In the genomic region with DNA sequence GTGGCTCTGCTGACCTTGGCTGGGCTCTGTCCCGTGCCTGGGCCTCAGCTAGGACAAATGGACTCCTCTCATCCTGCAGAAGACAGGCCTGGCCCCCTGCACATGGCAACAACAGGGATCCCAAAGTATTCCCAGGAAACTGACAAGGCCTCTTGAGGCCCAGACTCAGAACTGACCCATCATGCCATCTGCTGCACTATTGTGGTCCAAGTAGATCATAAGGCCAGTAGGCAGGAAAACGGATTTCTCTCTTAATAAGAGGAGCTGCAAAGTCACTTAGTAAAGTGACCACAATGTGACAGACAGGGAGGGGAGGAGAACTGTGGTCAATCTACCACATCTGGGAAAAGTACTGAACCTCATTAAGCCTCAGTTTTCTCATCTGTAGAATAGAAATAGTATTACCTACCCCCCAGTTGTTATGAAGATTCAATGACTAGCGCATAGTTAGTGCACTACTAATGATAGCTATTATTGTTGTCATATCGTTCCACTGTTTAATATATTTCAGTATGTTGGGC, we compare ENCODE assay signal across 24 cellular contexts.
DNase-seq lines count a peak whose midpoint lies in the region; ATAC-seq and TF ChIP-seq lines count a peak whose summit lies in the region.
"Had no signal": no experiment of that assay in that cellular context is flagged by ENCODE, and none has a peak within 500 bp of the region (broad histone marks: within the 10 kb centered on the region; RNA-seq: fewer than 3 reads in every experiment).

No MANE protein-coding gene starts in this region.

- no peak for ATAC-seq in activated T-cell treated with anti-CD3 and anti-CD28 coated beads, Interleukin-2, amount 50 U/mL, for 4 hours
- ATAC-seq in WTC11 (no peak), thoracic aorta (ENCODE audit: insufficient number of reproducible peaks, low FRiP score, low read depth) (no peak), HG02938 (IDR thresholded peaks at IDR 0.05; ENCODE audit: unreplicated experiment) (no peak)
- ATAC-seq: activated naive CD4-positive, alpha-beta T cell treated with anti-CD3 and anti-CD28 coated beads, Interleukin-2, amount 50 U/mL, for 72 hours had no signal

- no peaks in the 10 kb centered on the region for H3K9me3 ChIP-seq in thoracic aorta
- H3K9me3 ChIP-seq: prostate gland, SJSA1 had no signal

- POLR2A ChIA-PET in WTC11 (lab: Charles Lee): interaction anchor here (0.8 kb wide), 1 partner anchor 47 kb away, joined by 3 read pairs; no protein-coding TSS in a partner anchor

- no peak for TF ChIP-seq CTCF in WTC11 (IDR thresholded peaks at IDR 0.05)
- no peak for TF ChIP-seq CTCF in endothelial cell (IDR thresholded peaks at IDR 0.05; ENCODE audit: unreplicated experiment)
- no peak for TF ChIP-seq CTCF in thoracic aorta (IDR thresholded peaks at IDR 0.05)

- peaks cover 73% of the 10 kb centered on the region for H3K4me1 Mint-ChIP-seq in activated T-cell treated with anti-CD3 and anti-CD28 coated beads, Interleukin-2, amount 50 U/mL, for 24 hours (ENCODE audit: low read depth)
- H3K4me1 Mint-ChIP-seq in activated T-cell treated with anti-CD3 and anti-CD28 coated beads, Interleukin-2, amount 50 U/mL, for 4 hours (ENCODE audit: low read depth): peaks cover 32% of the 10 kb centered on the region
- H3K4me1 Mint-ChIP-seq in WTC11: peaks cover 16% of the 10 kb centered on the region
- H3K4me1 Mint-ChIP-seq in endothelial cell (ENCODE audit: unreplicated experiment): peaks cover 2% of the 10 kb centered on the region
- H3K4me1 Mint-ChIP-seq in immature natural killer cell: no peaks in the 10 kb centered on the region

- H3K36me3 Mint-ChIP-seq in activated T-cell treated with anti-CD3 and anti-CD28 coated beads, Interleukin-2, amount 50 U/mL, for 24 hours (ENCODE audit: low read depth): no peaks in the 10 kb centered on the region
- H3K36me3 Mint-ChIP-seq in activated T-cell treated with anti-CD3 and anti-CD28 coated beads, Interleukin-2, amount 50 U/mL, for 4 hours (ENCODE audit: insufficient read depth): no peaks in the 10 kb centered on the region
- H3K36me3 Mint-ChIP-seq in WTC11 (no peaks in the 10 kb centered on the region), endothelial cell (ENCODE audit: low read depth, unreplicated experiment) (no peaks in the 10 kb centered on the region), immature natural killer cell (no peaks in the 10 kb centered on the region)
- H3K36me3 Mint-ChIP-seq: activated naive CD4-positive, alpha-beta T cell treated with anti-CD3 and anti-CD28 coated beads, Interleukin-2, amount 50 U/mL, for 72 hours had no signal

- H3K27me3 ChIP-seq in thoracic aorta (replicated peaks; ENCODE audit: insufficient read depth): no peaks in the 10 kb centered on the region
- H3K27me3 ChIP-seq: neural progenitor cell, SJSA1 had no signal

- no peaks in the 10 kb centered on the region for H3K9me3 Mint-ChIP-seq in activated T-cell treated with anti-CD3 and anti-CD28 coated beads, Interleukin-2, amount 50 U/mL, for 24 hours
- H3K9me3 Mint-ChIP-seq in activated T-cell treated with anti-CD3 and anti-CD28 coated beads, Interleukin-2, amount 50 U/mL, for 4 hours: no peaks in the 10 kb centered on the region
- no peaks in the 10 kb centered on the region for H3K9me3 Mint-ChIP-seq in WTC11
- no peaks in the 10 kb centered on the region for H3K9me3 Mint-ChIP-seq in endothelial cell (ENCODE audit: unreplicated experiment)
- H3K9me3 Mint-ChIP-seq in immature natural killer cell: no peaks in the 10 kb centered on the region
- H3K9me3 Mint-ChIP-seq: activated naive CD4-positive, alpha-beta T cell treated with anti-CD3 and anti-CD28 coated beads, Interleukin-2, amount 50 U/mL, for 72 hours; neural progenitor cell had no signal

- no peak overlapping the region for H3K4me3 Mint-ChIP-seq in activated T-cell treated with anti-CD3 and anti-CD28 coated beads, Interleukin-2, amount 50 U/mL, for 24 hours
- H3K4me3 Mint-ChIP-seq in activated T-cell treated with anti-CD3 and anti-CD28 coated beads, Interleukin-2, amount 50 U/mL, for 4 hours: no peak overlapping the region
- H3K4me3 Mint-ChIP-seq in WTC11: no peak overlapping the region
- no peak overlapping the region for H3K4me3 Mint-ChIP-seq in endothelial cell (ENCODE audit: unreplicated experiment)
- no peak overlapping the region for H3K4me3 Mint-ChIP-seq in immature natural killer cell
- H3K4me3 Mint-ChIP-seq: neural progenitor cell had no signal

- peak overlapping the region; percentile 90 to 92 for H3K27ac ChIP-seq in thoracic aorta
- H3K27ac ChIP-seq: neural progenitor cell, SJSA1 had no signal

- H3K4me1 ChIP-seq in thoracic aorta (ENCODE audit: control insufficient read depth in 1 of 2, low read depth in 2 of 2): peaks cover 6 to 39% of the 10 kb centered on the region in 2 donors
- H3K4me1 ChIP-seq: neural progenitor cell, prostate gland had no signal

- DNase-seq in activated T-cell treated with anti-CD3 and anti-CD28 coated beads, Interleukin-2, amount 50 U/mL, for 24 hours: no peak
- no peak for DNase-seq in activated T-cell treated with anti-CD3 and anti-CD28 coated beads, Interleukin-2, amount 50 U/mL, for 4 hours
- DNase-seq in WTC11 (ENCODE audit: low spot score) (no peak), endothelial cell (ENCODE audit: low spot score) (no peak), thoracic aorta (ENCODE audit: low spot score) (no peak), occipital lobe (lab: John Stamatoyannopoulos, UW) (no peak), immature natural killer cell (no peak)
- DNase-seq: ACHN; activated CD4-positive, alpha-beta T cell treated with anti-CD3 and anti-CD28 coated beads for 1 hour; central memory CD4-positive, alpha-beta T cell; DMS79 treated with DMSO at 0.1 percent for 48 hours; HCEC 1CT; hypothalamus; NCI-H1436 treated with DMSO at 0.1 percent for 48 hours; NCI-H345; NCI-H774; stimulated activated CD4-positive, alpha-beta T cell treated with anti-CD3 and anti-CD28 coated beads, Interleukin-15, amount 100 ng/mL, for 24 hours; stimulated activated naive CD4-positive, alpha-beta T cell treated with Interleukin-2 at 50 U/mL for 16 hours; T-helper 1 cell had no signal

- peaks cover 14% of the 10 kb centered on the region for H3K27me3 Mint-ChIP-seq in activated T-cell treated with anti-CD3 and anti-CD28 coated beads, Interleukin-2, amount 50 U/mL, for 24 hours
- peaks cover 10% of the 10 kb centered on the region for H3K27me3 Mint-ChIP-seq in activated T-cell treated with anti-CD3 and anti-CD28 coated beads, Interleukin-2, amount 50 U/mL, for 4 hours (ENCODE audit: low read depth)
- H3K27me3 Mint-ChIP-seq in WTC11 (ENCODE audit: low read depth): no peaks in the 10 kb centered on the region
- H3K27me3 Mint-ChIP-seq in endothelial cell (ENCODE audit: unreplicated experiment): peaks cover 13% of the 10 kb centered on the region
- peaks cover 6 to 9% (median 9%) of the 10 kb centered on the region in 3 donors for H3K27me3 Mint-ChIP-seq in immature natural killer cell (ENCODE audit: low read depth in 3 of 3)

- CTCF ChIA-PET in WTC11 (lab: Charles Lee): no interaction called here

- H3K27ac Mint-ChIP-seq in activated T-cell treated with anti-CD3 and anti-CD28 coated beads, Interleukin-2, amount 50 U/mL, for 24 hours: peak overlapping the region; percentile 49
- 0 out of 2 replicates have a peak overlapping the region, but pooled peaks have one; percentile 45 for H3K27ac Mint-ChIP-seq in WTC11
- peak overlapping the region; percentile 30 for H3K27ac Mint-ChIP-seq in endothelial cell (ENCODE audit: unreplicated experiment)
- no peak overlapping the region for H3K27ac Mint-ChIP-seq in immature natural killer cell
- H3K27ac Mint-ChIP-seq: neural progenitor cell had no signal

- H3K4me3 ChIP-seq in thoracic aorta: no peak overlapping the region
- H3K4me3 ChIP-seq: neural progenitor cell, prostate gland, SJSA1 had no signal

- H3K36me3 ChIP-seq in thoracic aorta: no peaks in the 10 kb centered on the region
- H3K36me3 ChIP-seq: neural progenitor cell, prostate gland, SJSA1 had no signal

TF ChIP-seq in WTC11, 78 proteins besides CTCF, POLR2A, EP300 and RAD21 (continues in another document):
- TF ChIP-seq ESRRA (CRISPR knock-in tag; IDR thresholded peaks at IDR 0.05; ENCODE audit: borderline replicate concordance) (no peak), NFYB (CRISPR knock-in tag; conservative IDR thresholded peaks at IDR 0.05; ENCODE audit: low read depth) (no peak), JAZF1 (CRISPR knock-in tag; IDR thresholded peaks at IDR 0.05) (no peak)
- TF ChIP-seq, protein P1, sequence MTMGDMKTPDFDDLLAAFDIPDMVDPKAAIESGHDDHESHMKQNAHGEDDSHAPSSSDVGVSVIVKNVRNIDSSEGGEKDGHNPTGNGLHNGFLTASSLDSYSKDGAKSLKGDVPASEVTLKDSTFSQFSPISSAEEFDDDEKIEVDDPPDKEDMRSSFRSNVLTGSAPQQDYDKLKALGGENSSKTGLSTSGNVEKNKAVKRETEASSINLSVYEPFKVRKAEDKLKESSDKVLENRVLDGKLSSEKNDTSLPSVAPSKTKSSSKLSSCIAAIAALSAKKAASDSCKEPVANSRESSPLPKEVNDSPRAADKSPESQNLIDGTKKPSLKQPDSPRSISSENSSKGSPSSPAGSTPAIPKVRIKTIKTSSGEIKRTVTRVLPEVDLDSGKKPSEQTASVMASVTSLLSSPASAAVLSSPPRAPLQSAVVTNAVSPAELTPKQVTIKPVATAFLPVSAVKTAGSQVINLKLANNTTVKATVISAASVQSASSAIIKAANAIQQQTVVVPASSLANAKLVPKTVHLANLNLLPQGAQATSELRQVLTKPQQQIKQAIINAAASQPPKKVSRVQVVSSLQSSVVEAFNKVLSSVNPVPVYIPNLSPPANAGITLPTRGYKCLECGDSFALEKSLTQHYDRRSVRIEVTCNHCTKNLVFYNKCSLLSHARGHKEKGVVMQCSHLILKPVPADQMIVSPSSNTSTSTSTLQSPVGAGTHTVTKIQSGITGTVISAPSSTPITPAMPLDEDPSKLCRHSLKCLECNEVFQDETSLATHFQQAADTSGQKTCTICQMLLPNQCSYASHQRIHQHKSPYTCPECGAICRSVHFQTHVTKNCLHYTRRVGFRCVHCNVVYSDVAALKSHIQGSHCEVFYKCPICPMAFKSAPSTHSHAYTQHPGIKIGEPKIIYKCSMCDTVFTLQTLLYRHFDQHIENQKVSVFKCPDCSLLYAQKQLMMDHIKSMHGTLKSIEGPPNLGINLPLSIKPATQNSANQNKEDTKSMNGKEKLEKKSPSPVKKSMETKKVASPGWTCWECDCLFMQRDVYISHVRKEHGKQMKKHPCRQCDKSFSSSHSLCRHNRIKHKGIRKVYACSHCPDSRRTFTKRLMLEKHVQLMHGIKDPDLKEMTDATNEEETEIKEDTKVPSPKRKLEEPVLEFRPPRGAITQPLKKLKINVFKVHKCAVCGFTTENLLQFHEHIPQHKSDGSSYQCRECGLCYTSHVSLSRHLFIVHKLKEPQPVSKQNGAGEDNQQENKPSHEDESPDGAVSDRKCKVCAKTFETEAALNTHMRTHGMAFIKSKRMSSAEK (CRISPR knock-in tag; IDR thresholded peaks at IDR 0.05; ENCODE audit: borderline replicate concordance): no peak

Comparison
In these comparisons a context has a peak if more than half of its experiments do, and no peak if none do; other contexts are left out.
1. H3K27ac Mint-ChIP-seq: peak in activated T-cell treated with anti-CD3 and anti-CD28 coated beads, Interleukin-2, amount 50 U/mL, for 24 hours (single experiment), WTC11 (single experiment) and endothelial cell (single experiment); none in immature natural killer cell (0 of 6).